Comparison of ENCODE assay signal across 13 cellular contexts in the genomic region with DNA sequence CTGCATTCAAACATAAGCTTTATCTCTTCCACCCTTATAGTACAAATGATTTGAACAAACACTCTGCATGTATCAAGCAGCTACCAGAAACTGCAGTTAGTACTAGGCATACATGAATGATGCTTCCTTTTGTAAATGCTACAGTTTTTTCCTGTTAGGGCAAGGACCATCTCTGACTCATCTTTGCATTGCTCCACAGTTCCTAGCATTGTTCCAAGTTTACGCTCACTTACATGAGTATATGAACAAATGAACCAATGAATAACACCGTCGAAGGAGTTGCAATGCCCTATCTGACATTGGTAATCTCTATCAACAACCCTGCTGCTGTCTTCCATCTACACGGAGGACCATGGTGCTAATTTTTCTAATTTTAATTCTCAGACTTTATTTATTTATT. TPM values are rescaled to one million over a fixed set of nuclear protein-coding genes. Genes with fewer than 3 reads are reported as not detected.
DNase-seq lines count a peak whose midpoint lies in the region; ATAC-seq, FAIRE-seq and TF ChIP-seq lines count a peak whose summit lies in the region.
"Had no signal": no experiment of that assay in that cellular context is flagged by ENCODE, and none has a peak within 500 bp of the region (broad histone marks: within the 10 kb centered on the region; RNA-seq: fewer than 3 reads in every experiment).

No MANE protein-coding gene starts in this region.

- ATAC-seq in GM18505 (IDR thresholded peaks at IDR 0.05; ENCODE audit: unreplicated experiment), result no peak
- ATAC-seq: activated naive CD8-positive, alpha-beta T cell treated with anti-CD3 and anti-CD28 coated beads, Interleukin-2, amount 50 U/mL, for 24 hours had no signal

- peak overlapping the region; percentile 6 for H3K27ac Mint-ChIP-seq in glutamatergic neuron (ENCODE audit: unreplicated experiment)
- H3K27ac Mint-ChIP-seq: activated naive CD8-positive, alpha-beta T cell treated with anti-CD3 and anti-CD28 coated beads, Interleukin-2, amount 50 U/mL, for 24 hours; endodermal cell had no signal

- TF ChIP-seq POLR2A in GM18505 (IDR thresholded peaks at IDR 0.05; ENCODE audit: borderline replicate concordance, extremely low read depth, insufficient read depth, insufficient read length), result no peak

- H3K36me3 Mint-ChIP-seq in glutamatergic neuron (ENCODE audit: unreplicated experiment), result no peaks in the 10 kb centered on the region

- H3K79me2 ChIP-seq in ACC112 (ENCODE audit: control insufficient read depth, insufficient read depth, low read length, unreplicated experiment), result peaks cover 32% of the 10 kb centered on the region

- H3K4me3 Mint-ChIP-seq in glutamatergic neuron (ENCODE audit: unreplicated experiment), result no peak overlapping the region
- H3K4me3 Mint-ChIP-seq: activated naive CD8-positive, alpha-beta T cell treated with anti-CD3 and anti-CD28 coated beads, Interleukin-2, amount 50 U/mL, for 24 hours; endodermal cell had no signal

- FAIRE-seq in HTR-8/SVneo (lab: Jason Lieb, UNC), result no peak
- FAIRE-seq: islet of Langerhans, urothelium cell line had no signal

- no peak overlapping the region for H2AFZ ChIP-seq in ACC112 (ENCODE audit: low read length, unreplicated experiment)

- H3K4me1 ChIP-seq in ACC112 (ENCODE audit: control insufficient read depth, insufficient read depth, low read length, unreplicated experiment), result peaks cover 14% of the 10 kb centered on the region

- DNase-seq in HTR-8/SVneo (ENCODE audit: insufficient read length, low spot score) (peak; percentile 15), brain microvascular endothelial cell (peak; percentile 72), glutamatergic neuron (no peak), RPMI8226 (no peak), kidney glomerular epithelial cell (lab: John Stamatoyannopoulos, UW) (no peak)
- no peak for DNase-seq in activated effector memory CD4-positive, alpha-beta T cell treated with Interleukin-2 at 50 U/mL for 16 hours
- DNase-seq: activated naive CD8-positive, alpha-beta T cell treated with anti-CD3 and anti-CD28 coated beads, Interleukin-2, amount 50 U/mL, for 24 hours; endodermal cell had no signal

- TF ChIP-seq CTCF in brain microvascular endothelial cell (IDR thresholded peaks at IDR 0.05; ENCODE audit: low read depth, low read length, missing control alignments) (no peak), glutamatergic neuron (IDR thresholded peaks at IDR 0.05; ENCODE audit: partially characterized antibody, unreplicated experiment) (no peak)

- peaks cover 10% of the 10 kb centered on the region for H3K9me3 Mint-ChIP-seq in glutamatergic neuron (ENCODE audit: unreplicated experiment)
- H3K9me3 Mint-ChIP-seq: activated naive CD8-positive, alpha-beta T cell treated with anti-CD3 and anti-CD28 coated beads, Interleukin-2, amount 50 U/mL, for 24 hours had no signal

- peaks cover 16% of the 10 kb centered on the region for H3K27me3 Mint-ChIP-seq in glutamatergic neuron (ENCODE audit: unreplicated experiment)

- H3K27ac ChIP-seq in ACC112 (ENCODE audit: low read depth, low read length) (peak overlapping the region; percentile 36; the same call in 1 of the 2 replicates), brain microvascular endothelial cell (no peak overlapping the region)
- H3K27ac ChIP-seq: BLaER1 had no signal

- no peak overlapping the region for H3K4me3 ChIP-seq in ACC112 (ENCODE audit: low read depth, low read length)
- H3K4me3 ChIP-seq in brain microvascular endothelial cell (ENCODE audit: low read depth, low read length), result no peak overlapping the region
- H3K4me3 ChIP-seq: BLaER1 had no signal

- H3K36me3 ChIP-seq in ACC112 (ENCODE audit: insufficient read depth, low read length), result no peaks in the 10 kb centered on the region; the same call in 1 of the 2 replicates
- peaks cover 3% of the 10 kb centered on the region for H3K36me3 ChIP-seq in brain microvascular endothelial cell (replicated peaks)
- H3K36me3 ChIP-seq: BLaER1 had no signal

- H3K4me1 Mint-ChIP-seq in glutamatergic neuron (ENCODE audit: low read depth, unreplicated experiment), result peaks cover 20% of the 10 kb centered on the region

- H3K27me3 ChIP-seq in ACC112 (ENCODE audit: insufficient read depth, low read length), result no peaks in the 10 kb centered on the region
- no peaks in the 10 kb centered on the region for H3K27me3 ChIP-seq in brain microvascular endothelial cell (replicated peaks)

- in situ Hi-C loops in brain microvascular endothelial cell (cut with HindIII; ENCODE audit: low pct_ligation_motif_present, low sequenced_read_pairs), result no loop called here

RNA-seq across cellular contexts. Expression of gene ALDH7A1, which starts 2.1 kb away (rescaled TPM):
- total RNA-seq in glutamatergic neuron (ENCODE audit: unreplicated experiment), result 85.9 TPM

RNA-seq across cellular contexts. Expression of gene PHAX, which starts 3.6 kb away (rescaled TPM):
- 41.1 TPM for total RNA-seq in glutamatergic neuron (ENCODE audit: unreplicated experiment)

Comparison
In these comparisons a context has a peak if more than half of its experiments do, and no peak if none do; other contexts are left out.
1. DNase-seq: peak in HTR-8/SVneo (single experiment) and brain microvascular endothelial cell (single experiment); none in glutamatergic neuron (single experiment), RPMI8226 (single experiment), kidney glomerular epithelial cell (single experiment) and activated effector memory CD4-positive, alpha-beta T cell treated with Interleukin-2 at 50 U/mL for 16 hours (single experiment).